In genomic region chr1:48726557-48726956, GRCh38 we compare ENCODE assay signal across 12 cellular contexts.
"Had no signal": no experiment of that assay in that cellular context is flagged by ENCODE, and none has a peak within 500 bp of the region (broad histone marks: within the 10 kb centered on the region; RNA-seq: fewer than 3 reads in every experiment).

No MANE protein-coding gene starts in this region.

- ATAC-seq: pancreas, right cardiac atrium had no signal

- DNase-seq: effector CD4-positive, alpha-beta T cell; endodermal cell; foreskin melanocyte; head of caudate nucleus; mesendoderm; naive B cell; occipital lobe; pancreas; right cardiac atrium; stimulated activated CD4-positive, alpha-beta T cell treated with anti-CD3 and anti-CD28 coated beads, Interleukin-12 subunit alpha, Interleukin-12 subunit beta, amount 100 ng/mL, for 4 hours; stimulated activated naive CD4-positive, alpha-beta T cell treated with Interleukin-2 at 50 U/mL for 16 hours; thyroid gland had no signal
